Comparison of ENCODE assay signal across 14 cellular contexts in the genomic region with DNA sequence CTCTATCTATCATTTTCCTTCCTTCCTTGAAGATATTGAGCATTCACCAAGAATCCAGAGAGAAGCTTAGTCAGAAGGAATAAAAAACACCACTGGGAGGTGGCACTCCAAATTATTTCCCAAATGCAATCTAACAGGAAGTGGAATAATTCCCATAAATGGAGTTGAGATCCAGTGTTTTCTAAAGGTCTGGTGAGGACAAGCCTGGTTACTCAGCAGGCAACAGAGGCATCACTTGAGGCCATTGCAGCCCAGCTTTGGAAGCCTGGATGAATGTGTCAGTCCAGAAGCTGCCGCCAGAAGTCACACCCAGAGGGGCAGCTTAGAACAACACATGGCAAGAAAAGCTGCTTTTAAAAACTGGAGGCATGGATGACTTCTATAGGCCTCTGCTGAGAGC.
DNase-seq lines count a peak whose midpoint lies in the region; ATAC-seq, FAIRE-seq and TF ChIP-seq lines count a peak whose summit lies in the region.
"Had no signal": no experiment of that assay in that cellular context is flagged by ENCODE, and none has a peak within 500 bp of the region (broad histone marks: within the 10 kb centered on the region; RNA-seq: fewer than 3 reads in every experiment).

No MANE protein-coding gene starts in this region.

- CTCF ChIA-PET in activated CD4-positive, alpha-beta T cell treated with anti-CD3 and anti-CD28 coated beads for 36 hours (lab: Charles Lee): interaction anchor here (0.6 kb wide), 1 partner anchor 334 kb away, joined by 3 read pairs; no protein-coding TSS in a partner anchor

- no peaks in the 10 kb centered on the region for H3K9me3 ChIP-seq in right atrium auricular region
- H3K9me3 ChIP-seq in thoracic aorta: no peaks in the 10 kb centered on the region

- H3K4me3 Mint-ChIP-seq in activated CD4-positive, alpha-beta T cell treated with anti-CD3 and anti-CD28 coated beads for 36 hours: no peak overlapping the region
- H3K4me3 Mint-ChIP-seq in activated T-cell treated with anti-CD3 and anti-CD28 coated beads, Interleukin-2, amount 50 U/mL, for 24 hours: no peak overlapping the region
- H3K4me3 Mint-ChIP-seq: GM23338, type B pancreatic cell had no signal

- TF ChIP-seq CTCF in bronchial epithelial cell (IDR thresholded peaks at IDR 0.05; ENCODE audit: insufficient read depth, low read length, severe bottlenecking) (no peak), right atrium auricular region (IDR thresholded peaks at IDR 0.05) (no peak), thoracic aorta (IDR thresholded peaks at IDR 0.05) (no peak)

- intact Hi-C loops in activated CD4-positive, alpha-beta T cell treated with anti-CD3 and anti-CD28 coated beads for 36 hours (cut with DNase I, micrococcal nuclease): no loop called here

- POLR2A ChIA-PET in activated CD4-positive, alpha-beta T cell treated with anti-CD3 and anti-CD28 coated beads for 36 hours (lab: Charles Lee): interaction anchor here (0.5 kb wide), 1 partner anchor 57 kb away, joined by 5 read pairs; no protein-coding TSS in a partner anchor

- H3K27ac Mint-ChIP-seq in activated CD4-positive, alpha-beta T cell treated with anti-CD3 and anti-CD28 coated beads for 36 hours: no peak overlapping the region
- H3K27ac Mint-ChIP-seq in activated T-cell treated with anti-CD3 and anti-CD28 coated beads, Interleukin-2, amount 50 U/mL, for 24 hours: no peak overlapping the region
- H3K27ac Mint-ChIP-seq: GM23338 had no signal

- ATAC-seq in activated CD4-positive, alpha-beta T cell treated with anti-CD3 and anti-CD28 coated beads for 36 hours: peak; percentile 14
- ATAC-seq in thoracic aorta (ENCODE audit: insufficient number of reproducible peaks, low FRiP score, low read depth) (peak; percentile 62), HG02870 (IDR thresholded peaks at IDR 0.05; ENCODE audit: unreplicated experiment) (no peak)
- ATAC-seq: GM23338 had no signal

- H3K36me3 ChIP-seq in bronchial epithelial cell (ENCODE audit: control insufficient read depth, insufficient read depth, low read length) (no peaks in the 10 kb centered on the region), right atrium auricular region (no peaks in the 10 kb centered on the region), thoracic aorta (no peaks in the 10 kb centered on the region)

- H3K27me3 Mint-ChIP-seq in activated CD4-positive, alpha-beta T cell treated with anti-CD3 and anti-CD28 coated beads for 36 hours: no peaks in the 10 kb centered on the region
- no peaks in the 10 kb centered on the region for H3K27me3 Mint-ChIP-seq in activated T-cell treated with anti-CD3 and anti-CD28 coated beads, Interleukin-2, amount 50 U/mL, for 24 hours
- H3K27me3 Mint-ChIP-seq: type B pancreatic cell had no signal

- no peaks in the 10 kb centered on the region for H3K27me3 ChIP-seq in bronchial epithelial cell (ENCODE audit: control insufficient read depth, insufficient read depth, low read length)
- H3K27me3 ChIP-seq in right atrium auricular region: no peaks in the 10 kb centered on the region
- no peaks in the 10 kb centered on the region for H3K27me3 ChIP-seq in thoracic aorta (replicated peaks; ENCODE audit: insufficient read depth)

- H3K4me3 ChIP-seq in bronchial epithelial cell (ENCODE audit: low read depth, low read length) (no peak overlapping the region), right atrium auricular region (no peak overlapping the region), thoracic aorta (no peak overlapping the region)
- H3K4me3 ChIP-seq: GM23338 had no signal

- H3K27ac ChIP-seq in right atrium auricular region (peak overlapping the region; percentile 46 to 66), thoracic aorta (peak overlapping the region; percentile 62 to 76)
- H3K27ac ChIP-seq: 22Rv1 had no signal

- H3K4me1 Mint-ChIP-seq in activated CD4-positive, alpha-beta T cell treated with anti-CD3 and anti-CD28 coated beads for 36 hours: peaks cover 32% of the 10 kb centered on the region
- peaks cover 35% of the 10 kb centered on the region for H3K4me1 Mint-ChIP-seq in activated T-cell treated with anti-CD3 and anti-CD28 coated beads, Interleukin-2, amount 50 U/mL, for 24 hours (ENCODE audit: low read depth)
- H3K4me1 Mint-ChIP-seq: GM23338 had no signal

- H3K4me1 ChIP-seq in right atrium auricular region: peaks cover 0 to 29% of the 10 kb centered on the region in 2 donors
- H3K4me1 ChIP-seq in thoracic aorta (ENCODE audit: control insufficient read depth in 1 of 2, low read depth in 2 of 2): peaks cover 29 to 52% of the 10 kb centered on the region in 2 donors

- H3K9me3 Mint-ChIP-seq in activated CD4-positive, alpha-beta T cell treated with anti-CD3 and anti-CD28 coated beads for 36 hours (ENCODE audit: low read depth): no peaks in the 10 kb centered on the region
- no peaks in the 10 kb centered on the region for H3K9me3 Mint-ChIP-seq in activated T-cell treated with anti-CD3 and anti-CD28 coated beads, Interleukin-2, amount 50 U/mL, for 24 hours
- H3K9me3 Mint-ChIP-seq: GM23338, immature natural killer cell had no signal

- no peak for DNase-seq in activated CD4-positive, alpha-beta T cell treated with anti-CD3 and anti-CD28 coated beads for 36 hours
- no peak for DNase-seq in activated CD4-positive, alpha-beta T cell treated with anti-CD3 and anti-CD28 coated beads, Interleukin-2, amount 50 U/mL, for 48 hours
- DNase-seq in bronchial epithelial cell (ENCODE audit: low read depth): peak; percentile 87
- DNase-seq in right atrium auricular region (ENCODE audit: low spot score): peak; percentile 84
- peak; percentile 49 for DNase-seq in thoracic aorta (ENCODE audit: low spot score)
- DNase-seq in activated T-cell treated with anti-CD3 and anti-CD28 coated beads, Interleukin-2, amount 50 U/mL, for 24 hours: no peak
- no peak for DNase-seq in NOMO-1 (lab: John Stamatoyannopoulos, UW; ENCODE audit: unreplicated experiment in 2 of 2)
- DNase-seq: activated effector memory CD4-positive, alpha-beta T cell treated with anti-CD3 and anti-CD28 coated beads, Interleukin-2, amount 50 U/mL, for 16 hours; DMS79 treated with DMSO at 0.1 percent for 48 hours; immature natural killer cell had no signal

- FAIRE-seq in bronchial epithelial cell (lab: Jason Lieb, UNC): no peak

- H3K36me3 Mint-ChIP-seq in activated CD4-positive, alpha-beta T cell treated with anti-CD3 and anti-CD28 coated beads for 36 hours (ENCODE audit: low read depth): no peaks in the 10 kb centered on the region
- H3K36me3 Mint-ChIP-seq in activated T-cell treated with anti-CD3 and anti-CD28 coated beads, Interleukin-2, amount 50 U/mL, for 24 hours (ENCODE audit: low read depth): no peaks in the 10 kb centered on the region
- H3K36me3 Mint-ChIP-seq: immature natural killer cell, type B pancreatic cell had no signal

Comparison
In these comparisons a context has a peak if more than half of its experiments do, and no peak if none do; other contexts are left out.
1. DNase-seq: peak in bronchial epithelial cell (single experiment), right atrium auricular region (single experiment) and thoracic aorta (single experiment); none in activated CD4-positive, alpha-beta T cell treated with anti-CD3 and anti-CD28 coated beads for 36 hours (single experiment), activated CD4-positive, alpha-beta T cell treated with anti-CD3 and anti-CD28 coated beads, Interleukin-2, amount 50 U/mL, for 48 hours (0 of 2), activated T-cell treated with anti-CD3 and anti-CD28 coated beads, Interleukin-2, amount 50 U/mL, for 24 hours (single experiment) and NOMO-1 (0 of 2).